1 cellular context compared by ENCODE assay signal in the genomic region with DNA sequence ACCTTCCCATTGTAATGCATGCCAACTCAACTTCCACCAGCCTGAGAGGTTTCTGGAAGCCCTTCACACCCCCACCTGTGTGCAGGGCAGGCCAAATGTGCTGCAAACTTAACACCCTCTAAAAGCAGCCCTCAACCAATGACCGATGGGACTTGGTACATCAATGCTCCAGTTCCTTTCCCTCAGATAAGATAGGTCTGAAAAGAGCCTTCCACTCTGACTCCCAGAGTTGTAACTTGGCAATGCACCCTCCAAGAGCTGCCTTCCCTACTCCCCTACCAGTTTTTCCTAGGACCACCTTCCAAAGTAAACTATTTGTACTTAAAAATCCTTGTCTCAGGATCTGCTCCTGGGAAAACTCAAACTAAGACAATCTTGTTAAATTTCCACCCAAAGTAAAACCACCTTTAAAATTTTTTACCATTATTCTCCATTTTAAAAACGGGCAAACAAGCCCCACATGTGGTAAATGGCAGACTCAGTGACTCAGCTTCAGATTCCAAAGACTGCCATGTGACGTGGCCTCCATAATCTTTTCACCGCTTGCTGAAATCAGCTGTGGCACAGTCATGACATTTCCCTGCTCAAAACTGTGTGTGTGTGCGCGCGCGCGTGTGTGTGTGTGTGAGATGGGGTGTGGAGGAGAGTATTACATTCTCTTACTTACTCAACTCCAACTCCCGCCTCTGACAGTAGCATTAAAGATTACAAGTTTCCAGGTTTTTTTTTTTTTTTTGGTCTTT.
TF ChIP-seq lines count a peak whose summit lies in the region.

No MANE protein-coding gene starts in this region.

TF ChIP-seq in K562, 482 proteins besides CTCF, POLR2A, EP300 and RAD21 (continued from another document and continues in another):
- TF ChIP-seq, protein P1, sequence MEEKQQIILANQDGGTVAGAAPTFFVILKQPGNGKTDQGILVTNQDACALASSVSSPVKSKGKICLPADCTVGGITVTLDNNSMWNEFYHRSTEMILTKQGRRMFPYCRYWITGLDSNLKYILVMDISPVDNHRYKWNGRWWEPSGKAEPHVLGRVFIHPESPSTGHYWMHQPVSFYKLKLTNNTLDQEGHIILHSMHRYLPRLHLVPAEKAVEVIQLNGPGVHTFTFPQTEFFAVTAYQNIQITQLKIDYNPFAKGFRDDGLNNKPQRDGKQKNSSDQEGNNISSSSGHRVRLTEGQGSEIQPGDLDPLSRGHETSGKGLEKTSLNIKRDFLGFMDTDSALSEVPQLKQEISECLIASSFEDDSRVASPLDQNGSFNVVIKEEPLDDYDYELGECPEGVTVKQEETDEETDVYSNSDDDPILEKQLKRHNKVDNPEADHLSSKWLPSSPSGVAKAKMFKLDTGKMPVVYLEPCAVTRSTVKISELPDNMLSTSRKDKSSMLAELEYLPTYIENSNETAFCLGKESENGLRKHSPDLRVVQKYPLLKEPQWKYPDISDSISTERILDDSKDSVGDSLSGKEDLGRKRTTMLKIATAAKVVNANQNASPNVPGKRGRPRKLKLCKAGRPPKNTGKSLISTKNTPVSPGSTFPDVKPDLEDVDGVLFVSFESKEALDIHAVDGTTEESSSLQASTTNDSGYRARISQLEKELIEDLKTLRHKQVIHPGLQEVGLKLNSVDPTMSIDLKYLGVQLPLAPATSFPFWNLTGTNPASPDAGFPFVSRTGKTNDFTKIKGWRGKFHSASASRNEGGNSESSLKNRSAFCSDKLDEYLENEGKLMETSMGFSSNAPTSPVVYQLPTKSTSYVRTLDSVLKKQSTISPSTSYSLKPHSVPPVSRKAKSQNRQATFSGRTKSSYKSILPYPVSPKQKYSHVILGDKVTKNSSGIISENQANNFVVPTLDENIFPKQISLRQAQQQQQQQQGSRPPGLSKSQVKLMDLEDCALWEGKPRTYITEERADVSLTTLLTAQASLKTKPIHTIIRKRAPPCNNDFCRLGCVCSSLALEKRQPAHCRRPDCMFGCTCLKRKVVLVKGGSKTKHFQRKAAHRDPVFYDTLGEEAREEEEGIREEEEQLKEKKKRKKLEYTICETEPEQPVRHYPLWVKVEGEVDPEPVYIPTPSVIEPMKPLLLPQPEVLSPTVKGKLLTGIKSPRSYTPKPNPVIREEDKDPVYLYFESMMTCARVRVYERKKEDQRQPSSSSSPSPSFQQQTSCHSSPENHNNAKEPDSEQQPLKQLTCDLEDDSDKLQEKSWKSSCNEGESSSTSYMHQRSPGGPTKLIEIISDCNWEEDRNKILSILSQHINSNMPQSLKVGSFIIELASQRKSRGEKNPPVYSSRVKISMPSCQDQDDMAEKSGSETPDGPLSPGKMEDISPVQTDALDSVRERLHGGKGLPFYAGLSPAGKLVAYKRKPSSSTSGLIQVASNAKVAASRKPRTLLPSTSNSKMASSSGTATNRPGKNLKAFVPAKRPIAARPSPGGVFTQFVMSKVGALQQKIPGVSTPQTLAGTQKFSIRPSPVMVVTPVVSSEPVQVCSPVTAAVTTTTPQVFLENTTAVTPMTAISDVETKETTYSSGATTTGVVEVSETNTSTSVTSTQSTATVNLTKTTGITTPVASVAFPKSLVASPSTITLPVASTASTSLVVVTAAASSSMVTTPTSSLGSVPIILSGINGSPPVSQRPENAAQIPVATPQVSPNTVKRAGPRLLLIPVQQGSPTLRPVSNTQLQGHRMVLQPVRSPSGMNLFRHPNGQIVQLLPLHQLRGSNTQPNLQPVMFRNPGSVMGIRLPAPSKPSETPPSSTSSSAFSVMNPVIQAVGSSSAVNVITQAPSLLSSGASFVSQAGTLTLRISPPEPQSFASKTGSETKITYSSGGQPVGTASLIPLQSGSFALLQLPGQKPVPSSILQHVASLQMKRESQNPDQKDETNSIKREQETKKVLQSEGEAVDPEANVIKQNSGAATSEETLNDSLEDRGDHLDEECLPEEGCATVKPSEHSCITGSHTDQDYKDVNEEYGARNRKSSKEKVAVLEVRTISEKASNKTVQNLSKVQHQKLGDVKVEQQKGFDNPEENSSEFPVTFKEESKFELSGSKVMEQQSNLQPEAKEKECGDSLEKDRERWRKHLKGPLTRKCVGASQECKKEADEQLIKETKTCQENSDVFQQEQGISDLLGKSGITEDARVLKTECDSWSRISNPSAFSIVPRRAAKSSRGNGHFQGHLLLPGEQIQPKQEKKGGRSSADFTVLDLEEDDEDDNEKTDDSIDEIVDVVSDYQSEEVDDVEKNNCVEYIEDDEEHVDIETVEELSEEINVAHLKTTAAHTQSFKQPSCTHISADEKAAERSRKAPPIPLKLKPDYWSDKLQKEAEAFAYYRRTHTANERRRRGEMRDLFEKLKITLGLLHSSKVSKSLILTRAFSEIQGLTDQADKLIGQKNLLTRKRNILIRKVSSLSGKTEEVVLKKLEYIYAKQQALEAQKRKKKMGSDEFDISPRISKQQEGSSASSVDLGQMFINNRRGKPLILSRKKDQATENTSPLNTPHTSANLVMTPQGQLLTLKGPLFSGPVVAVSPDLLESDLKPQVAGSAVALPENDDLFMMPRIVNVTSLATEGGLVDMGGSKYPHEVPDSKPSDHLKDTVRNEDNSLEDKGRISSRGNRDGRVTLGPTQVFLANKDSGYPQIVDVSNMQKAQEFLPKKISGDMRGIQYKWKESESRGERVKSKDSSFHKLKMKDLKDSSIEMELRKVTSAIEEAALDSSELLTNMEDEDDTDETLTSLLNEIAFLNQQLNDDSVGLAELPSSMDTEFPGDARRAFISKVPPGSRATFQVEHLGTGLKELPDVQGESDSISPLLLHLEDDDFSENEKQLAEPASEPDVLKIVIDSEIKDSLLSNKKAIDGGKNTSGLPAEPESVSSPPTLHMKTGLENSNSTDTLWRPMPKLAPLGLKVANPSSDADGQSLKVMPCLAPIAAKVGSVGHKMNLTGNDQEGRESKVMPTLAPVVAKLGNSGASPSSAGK (IDR thresholded peaks at IDR 0.05): peak; percentile 53
- peak; percentile 79; the same call in 1 of the 2 replicates for TF ChIP-seq ZNF584 (CRISPR knock-in tag; IDR thresholded peaks at IDR 0.05; ENCODE audit: low read depth)
- TF ChIP-seq JUN (IDR thresholded peaks at IDR 0.05; ENCODE audit: borderline replicate concordance, low read depth, low read length): peak; percentile 56; the same call in 1 of the 2 replicates
- no peak for TF ChIP-seq JUN (CRISPR knock-in tag; IDR thresholded peaks at IDR 0.05; ENCODE audit: borderline replicate concordance)
- TF ChIP-seq PHF20 (IDR thresholded peaks at IDR 0.05; ENCODE audit: partially characterized antibody): no peak
- TF ChIP-seq, protein P2, sequence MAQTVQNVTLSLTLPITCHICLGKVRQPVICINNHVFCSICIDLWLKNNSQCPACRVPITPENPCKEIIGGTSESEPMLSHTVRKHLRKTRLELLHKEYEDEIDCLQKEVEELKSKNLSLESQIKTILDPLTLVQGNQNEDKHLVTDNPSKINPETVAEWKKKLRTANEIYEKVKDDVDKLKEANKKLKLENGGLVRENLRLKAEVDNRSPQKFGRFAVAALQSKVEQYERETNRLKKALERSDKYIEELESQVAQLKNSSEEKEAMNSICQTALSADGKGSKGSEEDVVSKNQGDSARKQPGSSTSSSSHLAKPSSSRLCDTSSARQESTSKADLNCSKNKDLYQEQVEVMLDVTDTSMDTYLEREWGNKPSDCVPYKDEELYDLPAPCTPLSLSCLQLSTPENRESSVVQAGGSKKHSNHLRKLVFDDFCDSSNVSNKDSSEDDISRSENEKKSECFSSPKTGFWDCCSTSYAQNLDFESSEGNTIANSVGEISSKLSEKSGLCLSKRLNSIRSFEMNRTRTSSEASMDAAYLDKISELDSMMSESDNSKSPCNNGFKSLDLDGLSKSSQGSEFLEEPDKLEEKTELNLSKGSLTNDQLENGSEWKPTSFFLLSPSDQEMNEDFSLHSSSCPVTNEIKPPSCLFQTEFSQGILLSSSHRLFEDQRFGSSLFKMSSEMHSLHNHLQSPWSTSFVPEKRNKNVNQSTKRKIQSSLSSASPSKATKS (CRISPR knock-in tag; IDR thresholded peaks at IDR 0.05): no peak
- TF ChIP-seq KDM1A (IDR thresholded peaks at IDR 0.05): no peak
- TF ChIP-seq DPF2 (IDR thresholded peaks at IDR 0.05): peak; percentile 61
- peak; percentile 73; the same call in 1 of the 2 replicates for TF ChIP-seq JUND (IDR thresholded peaks at IDR 0.05; ENCODE audit: borderline replicate concordance, low read depth, low read length)
- TF ChIP-seq JUND (tag; IDR thresholded peaks at IDR 0.05; ENCODE audit: borderline replicate concordance, low read depth, low read length): peak; percentile 71; the same call in 2 of the 3 replicates
- TF ChIP-seq KAT8 (IDR thresholded peaks at IDR 0.05; ENCODE audit: low read depth): peak; percentile 40; the same call in 1 of the 2 replicates
- TF ChIP-seq, protein P3, sequence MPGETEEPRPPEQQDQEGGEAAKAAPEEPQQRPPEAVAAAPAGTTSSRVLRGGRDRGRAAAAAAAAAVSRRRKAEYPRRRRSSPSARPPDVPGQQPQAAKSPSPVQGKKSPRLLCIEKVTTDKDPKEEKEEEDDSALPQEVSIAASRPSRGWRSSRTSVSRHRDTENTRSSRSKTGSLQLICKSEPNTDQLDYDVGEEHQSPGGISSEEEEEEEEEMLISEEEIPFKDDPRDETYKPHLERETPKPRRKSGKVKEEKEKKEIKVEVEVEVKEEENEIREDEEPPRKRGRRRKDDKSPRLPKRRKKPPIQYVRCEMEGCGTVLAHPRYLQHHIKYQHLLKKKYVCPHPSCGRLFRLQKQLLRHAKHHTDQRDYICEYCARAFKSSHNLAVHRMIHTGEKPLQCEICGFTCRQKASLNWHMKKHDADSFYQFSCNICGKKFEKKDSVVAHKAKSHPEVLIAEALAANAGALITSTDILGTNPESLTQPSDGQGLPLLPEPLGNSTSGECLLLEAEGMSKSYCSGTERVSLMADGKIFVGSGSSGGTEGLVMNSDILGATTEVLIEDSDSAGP (CRISPR knock-in tag; IDR thresholded peaks at IDR 0.05): no peak
- TF ChIP-seq, protein P4, sequence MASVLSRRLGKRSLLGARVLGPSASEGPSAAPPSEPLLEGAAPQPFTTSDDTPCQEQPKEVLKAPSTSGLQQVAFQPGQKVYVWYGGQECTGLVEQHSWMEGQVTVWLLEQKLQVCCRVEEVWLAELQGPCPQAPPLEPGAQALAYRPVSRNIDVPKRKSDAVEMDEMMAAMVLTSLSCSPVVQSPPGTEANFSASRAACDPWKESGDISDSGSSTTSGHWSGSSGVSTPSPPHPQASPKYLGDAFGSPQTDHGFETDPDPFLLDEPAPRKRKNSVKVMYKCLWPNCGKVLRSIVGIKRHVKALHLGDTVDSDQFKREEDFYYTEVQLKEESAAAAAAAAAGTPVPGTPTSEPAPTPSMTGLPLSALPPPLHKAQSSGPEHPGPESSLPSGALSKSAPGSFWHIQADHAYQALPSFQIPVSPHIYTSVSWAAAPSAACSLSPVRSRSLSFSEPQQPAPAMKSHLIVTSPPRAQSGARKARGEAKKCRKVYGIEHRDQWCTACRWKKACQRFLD (CRISPR knock-in tag; IDR thresholded peaks at IDR 0.05): 0 out of 2 replicates have a peak, but pooled peaks have one; percentile 44
- TF ChIP-seq ARID1B (IDR thresholded peaks at IDR 0.05): peak; percentile 53; the same call in 1 of the 2 replicates
- TF ChIP-seq, protein P5, sequence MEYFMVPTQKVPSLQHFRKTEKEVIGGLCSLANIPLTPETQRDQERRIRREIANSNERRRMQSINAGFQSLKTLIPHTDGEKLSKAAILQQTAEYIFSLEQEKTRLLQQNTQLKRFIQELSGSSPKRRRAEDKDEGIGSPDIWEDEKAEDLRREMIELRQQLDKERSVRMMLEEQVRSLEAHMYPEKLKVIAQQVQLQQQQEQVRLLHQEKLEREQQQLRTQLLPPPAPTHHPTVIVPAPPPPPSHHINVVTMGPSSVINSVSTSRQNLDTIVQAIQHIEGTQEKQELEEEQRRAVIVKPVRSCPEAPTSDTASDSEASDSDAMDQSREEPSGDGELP (CRISPR knock-in tag; IDR thresholded peaks at IDR 0.05; ENCODE audit: borderline replicate concordance): peak; percentile 94
- no peak for TF ChIP-seq ZNF253 (CRISPR knock-in tag; conservative IDR thresholded peaks at IDR 0.05)
- TF ChIP-seq, protein P6, sequence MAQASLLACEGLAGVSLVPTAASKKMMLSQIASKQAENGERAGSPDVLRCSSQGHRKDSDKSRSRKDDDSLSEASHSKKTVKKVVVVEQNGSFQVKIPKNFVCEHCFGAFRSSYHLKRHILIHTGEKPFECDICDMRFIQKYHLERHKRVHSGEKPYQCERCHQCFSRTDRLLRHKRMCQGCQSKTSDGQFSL (CRISPR knock-in tag; IDR thresholded peaks at IDR 0.05): no peak
- TF ChIP-seq, protein P6 (tag; IDR thresholded peaks at IDR 0.05): no peak
- peak; percentile 30 for TF ChIP-seq CBFA2T3 (IDR thresholded peaks at IDR 0.05)
- TF ChIP-seq TFAM (CRISPR knock-in tag; conservative IDR thresholded peaks at IDR 0.05): no peak
- TF ChIP-seq, protein P7, sequence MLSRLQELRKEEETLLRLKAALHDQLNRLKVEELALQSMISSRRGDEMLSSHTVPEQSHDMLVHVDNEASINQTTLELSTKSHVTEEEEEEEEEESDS (CRISPR knock-in tag; IDR thresholded peaks at IDR 0.05): no peak
- no peak for TF ChIP-seq CBX1 (IDR thresholded peaks at IDR 0.05; ENCODE audit: low read depth)
